8 cellular contexts compared by ENCODE assay signal in genomic region chr17:80454557-80455327, GRCh38. TPM values are rescaled to one million over a fixed set of nuclear protein-coding genes. Genes with fewer than 3 reads are reported as not detected.
DNase-seq lines count a peak whose midpoint lies in the region; ATAC-seq and TF ChIP-seq lines count a peak whose summit lies in the region.

No MANE protein-coding gene starts in this region.

- H3K27ac ChIP-seq in esophagus (ENCODE audit: low read depth in 2 of 2, low read length in 1 of 2) = peak overlapping the region; percentile 98

- peaks cover 8% of the 10 kb centered on the region for H3K36me3 Mint-ChIP-seq in activated T-cell treated with anti-CD3 and anti-CD28 coated beads, Interleukin-2, amount 50 U/mL, for 24 hours (ENCODE audit: low read depth)

- peaks cover 25% of the 10 kb centered on the region for H3K27me3 Mint-ChIP-seq in activated T-cell treated with anti-CD3 and anti-CD28 coated beads, Interleukin-2, amount 50 U/mL, for 24 hours

- no peak for TF ChIP-seq RAD21 in Ishikawa (IDR thresholded peaks at IDR 0.05; ENCODE audit: low read depth)

- peak overlapping the region; percentile 100 for H3K27ac Mint-ChIP-seq in activated T-cell treated with anti-CD3 and anti-CD28 coated beads, Interleukin-2, amount 50 U/mL, for 24 hours

- peak overlapping the region; percentile 70 to 76 for H3K4me3 ChIP-seq in esophagus (ENCODE audit: low read depth in 1 of 2, low read length in 2 of 2)
- H3K4me3 ChIP-seq in mucosa of stomach (ENCODE audit: low read length) = peak overlapping the region; percentile 76

- H3K9me3 Mint-ChIP-seq in activated T-cell treated with anti-CD3 and anti-CD28 coated beads, Interleukin-2, amount 50 U/mL, for 24 hours = no peaks in the 10 kb centered on the region

- H3K9me3 ChIP-seq in esophagus (ENCODE audit: control insufficient read depth in 2 of 2, insufficient read depth in 1 of 2, low read depth in 1 of 2, low read length in 1 of 2) (peaks cover 0 to 2% of the 10 kb centered on the region in 2 donors), mucosa of stomach (ENCODE audit: control insufficient read depth, low read length) (no peaks in the 10 kb centered on the region)

- peak; percentile 88 for ATAC-seq in GM21619 (IDR thresholded peaks at IDR 0.05; ENCODE audit: unreplicated experiment)

- peak overlapping the region; percentile 96 for H3K4me3 Mint-ChIP-seq in activated T-cell treated with anti-CD3 and anti-CD28 coated beads, Interleukin-2, amount 50 U/mL, for 24 hours

- peak overlapping the region; percentile 95 for H3K9ac ChIP-seq in mucosa of stomach (ENCODE audit: low read length)

- H3K4me1 ChIP-seq in esophagus (ENCODE audit: control insufficient read depth in 2 of 2, insufficient read depth in 2 of 2, low read length in 1 of 2) (peaks cover 0 to 4% of the 10 kb centered on the region in 2 donors), mucosa of stomach (ENCODE audit: control insufficient read depth, insufficient read depth, low read length) (peaks cover 10% of the 10 kb centered on the region)

- 1% methylated on average over 79 to 87 of the region's 87 CpGs for WGBS in esophagus, 2 donors

- peaks cover 23% of the 10 kb centered on the region for H3K4me1 Mint-ChIP-seq in activated T-cell treated with anti-CD3 and anti-CD28 coated beads, Interleukin-2, amount 50 U/mL, for 24 hours (ENCODE audit: low read depth)

- H3K27me3 ChIP-seq in esophagus (ENCODE audit: control insufficient read depth in 1 of 2, insufficient read depth in 2 of 2, low read length in 2 of 2) (no peaks in the 10 kb centered on the region), mucosa of stomach (ENCODE audit: control insufficient read depth, insufficient read depth, low read length) (peaks cover 4% of the 10 kb centered on the region)

- H3K36me3 ChIP-seq in esophagus (ENCODE audit: control insufficient read depth in 2 of 2, insufficient read depth in 2 of 2, low read length in 1 of 2) (no peaks in the 10 kb centered on the region), mucosa of stomach (ENCODE audit: control insufficient read depth, insufficient read depth, low read length) (no peaks in the 10 kb centered on the region)

- DNase-seq in DMS153 treated with DMSO at 0.1 percent for 48 hours (lab: John Stamatoyannopoulos, UW; ENCODE audit: unreplicated experiment) (peak; percentile 95), OCI-M2 (lab: John Stamatoyannopoulos, UW; ENCODE audit: unreplicated experiment) (peak; percentile 46)
- peak; percentile 96 for DNase-seq in activated T-cell treated with anti-CD3 and anti-CD28 coated beads, Interleukin-2, amount 50 U/mL, for 24 hours
- DNase-seq in stimulated activated CD8-positive, alpha-beta memory T cell treated with anti-CD3 and anti-CD28 coated beads, Interleukin-4, amount 100 ng/mL, for 48 hours = peak; percentile 96

- TF ChIP-seq EP300 in Ishikawa (IDR thresholded peaks at IDR 0.05; ENCODE audit: borderline replicate concordance) = no peak

TF ChIP-seq in Ishikawa, 13 proteins besides CTCF, POLR2A, EP300 and RAD21:
- TF ChIP-seq TEAD4 (IDR thresholded peaks at IDR 0.05) (no peak), NFIC (IDR thresholded peaks at IDR 0.05) (no peak; the same call in 1 of the 2 replicates), REST (IDR thresholded peaks at IDR 0.05; ENCODE audit: low read depth) (no peak), TAF1 (IDR thresholded peaks at IDR 0.05; ENCODE audit: low read depth) (peak; percentile 96), ZBTB7A (IDR thresholded peaks at IDR 0.05; ENCODE audit: low read depth) (peak; percentile 75), CEBPB (IDR thresholded peaks at IDR 0.05) (no peak), MAX (IDR thresholded peaks at IDR 0.05) (peak; percentile 93), TCF12 (IDR thresholded peaks at IDR 0.05; ENCODE audit: low read depth) (peak; percentile 32; the same call in 1 of the 2 replicates), YY1 (IDR thresholded peaks at IDR 0.05; ENCODE audit: low read depth) (no peak), FOXM1 (IDR thresholded peaks at IDR 0.05; ENCODE audit: borderline replicate concordance, low read depth) (no peak), EGR1 (IDR thresholded peaks at IDR 0.05) (peak; percentile 62), CREB1 (IDR thresholded peaks at IDR 0.05; ENCODE audit: low read depth) (0 out of 2 replicates have a peak, but pooled peaks have one; percentile 22)
- TF ChIP-seq, protein P1, sequence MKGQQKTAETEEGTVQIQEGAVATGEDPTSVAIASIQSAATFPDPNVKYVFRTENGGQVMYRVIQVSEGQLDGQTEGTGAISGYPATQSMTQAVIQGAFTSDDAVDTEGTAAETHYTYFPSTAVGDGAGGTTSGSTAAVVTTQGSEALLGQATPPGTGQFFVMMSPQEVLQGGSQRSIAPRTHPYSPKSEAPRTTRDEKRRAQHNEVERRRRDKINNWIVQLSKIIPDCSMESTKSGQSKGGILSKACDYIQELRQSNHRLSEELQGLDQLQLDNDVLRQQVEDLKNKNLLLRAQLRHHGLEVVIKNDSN (IDR thresholded peaks at IDR 0.05) = no peak

RNA-seq across cellular contexts. Expression of gene NPTX1, which starts 21.7 kb away (rescaled TPM):
- under 1 TPM; 0.02 to 0.11 TPM for polyA plus RNA-seq in esophagus

RNA-seq across cellular contexts. Expression of gene ENDOV, which starts 39.8 kb away (rescaled TPM):
- 10 to 100 TPM; 10.8 to 11.9 TPM for polyA plus RNA-seq in esophagus

Comparison
In these comparisons a context has a peak if more than half of its experiments do, and no peak if none do; other contexts are left out.
1. Peak in every context shown above with its lines: DNase-seq, ATAC-seq, H3K4me3 ChIP-seq and H3K27ac ChIP-seq.
2. DNase-seq: peak in every context shown above with its lines; median percentile 96 in activated T-cell treated with anti-CD3 and anti-CD28 coated beads, Interleukin-2, amount 50 U/mL, for 24 hours; 96 in stimulated activated CD8-positive, alpha-beta memory T cell treated with anti-CD3 and anti-CD28 coated beads, Interleukin-4, amount 100 ng/mL, for 48 hours; 95 in DMS153 treated with DMSO at 0.1 percent for 48 hours; 46 in OCI-M2.